In genomic region chr18:57850063-57850462, GRCh38 we compare ENCODE assay signal across 29 cellular contexts.
"Had no signal": no experiment of that assay in that cellular context is flagged by ENCODE, and none has a peak within 500 bp of the region (broad histone marks: within the 10 kb centered on the region; RNA-seq: fewer than 3 reads in every experiment).

No MANE protein-coding gene starts in this region.

- H3K4me3 ChIP-seq: stomach, suprapubic skin, testis, thoracic aorta, thyroid gland, tibial artery, tibial nerve, transverse colon, upper lobe of left lung, upper lobe of right lung, uterus, vagina had no signal

- H3K36me3 ChIP-seq: stomach, suprapubic skin, thoracic aorta, thyroid gland, tibial artery, tibial nerve, transverse colon, upper lobe of left lung, upper lobe of right lung, uterus, vagina had no signal

- FAIRE-seq: urothelium cell line had no signal

- H3K4me3 Mint-ChIP-seq: stimulated activated effector memory CD8-positive, alpha-beta T cell treated with anti-CD3 and anti-CD28 coated beads, Interleukin-12 subunit alpha, Interleukin-12 subunit beta, amount 100 ng/mL, for 72 hours; stimulated activated memory B cell treated with anti-CD40 and anti-IgM and Interleukin-4, amounts not matched to agents 10 μg/mL and 1 μg/mL and 100 μg/mL, for 72 hours; stimulated activated naive B cell treated with anti-CD40 and anti-IgM and Interleukin-4, amounts not matched to agents 10 μg/mL and 1 μg/mL and 100 μg/mL, for 72 hours; stimulated activated naive CD8-positive, alpha-beta T cell treated with anti-CD3 and anti-CD28 coated beads, Interleukin-15, amount 100 ng/mL, for 72 hours; stimulated activated naive CD8-positive, alpha-beta T cell treated with anti-CD3 and anti-CD28 coated beads, Interleukin-15, Interleukin-2, amounts not matched to agents 100 ng/mL and 50 ng/mL, for 24 hours; type B pancreatic cell had no signal

- H3K27me3 ChIP-seq: stomach, suprapubic skin, testis, thyroid gland, tibial artery, tibial nerve, transverse colon, upper lobe of left lung, upper lobe of right lung, uterus, vagina had no signal

- H3K4me1 Mint-ChIP-seq: stimulated activated effector memory CD8-positive, alpha-beta T cell treated with anti-CD3 and anti-CD28 coated beads, Interleukin-12 subunit alpha, Interleukin-12 subunit beta, amount 100 ng/mL, for 72 hours; stimulated activated naive CD8-positive, alpha-beta T cell treated with anti-CD3 and anti-CD28 coated beads, Interleukin-15, amount 100 ng/mL, for 72 hours had no signal

- H3K36me3 Mint-ChIP-seq: stimulated activated effector memory CD8-positive, alpha-beta T cell treated with anti-CD3 and anti-CD28 coated beads, Interleukin-12 subunit alpha, Interleukin-12 subunit beta, amount 100 ng/mL, for 72 hours; stimulated activated memory B cell treated with anti-CD40 and anti-IgM and Interleukin-4, amounts not matched to agents 10 μg/mL and 1 μg/mL and 100 μg/mL, for 72 hours; type B pancreatic cell had no signal

- H3K27me3 Mint-ChIP-seq: stimulated activated memory B cell treated with anti-CD40 and anti-IgM and Interleukin-4, amounts not matched to agents 10 μg/mL and 1 μg/mL and 100 μg/mL, for 72 hours; type B pancreatic cell had no signal

- H3K4me1 ChIP-seq: suprapubic skin, testis, thyroid gland, tibial nerve, upper lobe of left lung, upper lobe of right lung, uterus, vagina had no signal

- H3K9me3 ChIP-seq: suprapubic skin, testis, thoracic aorta, thyroid gland, tibial artery, transverse colon, upper lobe of left lung, upper lobe of right lung, uterus, vagina had no signal

- DNase-seq: stimulated activated CD4-positive, alpha-beta T cell treated with anti-CD3 and anti-CD28 coated beads, Interleukin-2, amount 100 ng/mL, for 48 hours; stimulated activated CD4-positive, alpha-beta T cell treated with anti-CD3 and anti-CD28 coated beads, Interleukin-4, amount 100 ng/mL, for 1 hour; stimulated activated CD4-positive, alpha-beta T cell treated with anti-CD3 and anti-CD28 coated beads, Interleukin-4, amount 100 ng/mL, for 24 hours; stimulated activated CD4-positive, alpha-beta T cell treated with anti-CD3 and anti-CD28 coated beads, Interleukin-4, amount 100 ng/mL, for 4 hours; stimulated activated CD8-positive, alpha-beta memory T cell treated with anti-CD3 and anti-CD28 coated beads, Interleukin-4, amount 100 ng/mL, for 48 hours; stimulated activated naive B cell treated with anti-CD40 and anti-IgM and Interleukin-4, amounts not matched to agents 10 μg/mL and 1 μg/mL and 100 μg/mL, for 72 hours; stimulated activated naive CD4-positive, alpha-beta T cell; stimulated activated naive CD4-positive, alpha-beta T cell treated with Interleukin-2 at 50 U/mL for 16 hours; stimulated activated naive CD8-positive, alpha-beta T cell treated with anti-CD3 and anti-CD28 coated beads, Interleukin-15, amount 100 ng/mL, for 72 hours; stimulated activated naive CD8-positive, alpha-beta T cell treated with anti-CD3 and anti-CD28 coated beads, Interleukin-15, Interleukin-2, amounts not matched to agents 100 U/mL and 50 U/mL, for 24 hours; stomach; substantia nigra; testis; thyroid gland; tibial artery; transverse colon; trophoblast cell; upper lobe of left lung; upper lobe of right lung; uterus had no signal

- H3K27ac Mint-ChIP-seq: stimulated activated effector memory CD8-positive, alpha-beta T cell treated with anti-CD3 and anti-CD28 coated beads, Interleukin-12 subunit alpha, Interleukin-12 subunit beta, amount 100 ng/mL, for 72 hours; stimulated activated memory B cell treated with anti-CD40 and anti-IgM and Interleukin-4, amounts not matched to agents 10 μg/mL and 1 μg/mL and 100 μg/mL, for 72 hours; stimulated activated naive B cell treated with anti-CD40 and anti-IgM and Interleukin-4, amounts not matched to agents 10 μg/mL and 1 μg/mL and 100 μg/mL, for 72 hours; stimulated activated naive CD8-positive, alpha-beta T cell treated with anti-CD3 and anti-CD28 coated beads, Interleukin-15, amount 100 ng/mL, for 72 hours; stimulated activated naive CD8-positive, alpha-beta T cell treated with anti-CD3 and anti-CD28 coated beads, Interleukin-15, Interleukin-2, amounts not matched to agents 100 ng/mL and 50 ng/mL, for 24 hours; type B pancreatic cell had no signal

- H3K27ac ChIP-seq: stomach, suprapubic skin, testis, thoracic aorta, thyroid gland, tibial artery, tibial nerve, transverse colon, upper lobe of left lung, upper lobe of right lung, uterus, vagina had no signal

- ATAC-seq: stimulated activated effector memory CD8-positive, alpha-beta T cell treated with anti-CD3 and anti-CD28 coated beads, Interleukin-12 subunit alpha, Interleukin-12 subunit beta, amount 100 ng/mL, for 72 hours; stimulated activated memory B cell treated with anti-CD40 and anti-IgM and Interleukin-4, amounts not matched to agents 10 μg/mL and 1 μg/mL and 100 μg/mL, for 72 hours; stimulated activated naive B cell treated with anti-CD40 and anti-IgM and Interleukin-4, amounts not matched to agents 10 μg/mL and 1 μg/mL and 100 μg/mL, for 72 hours; stimulated activated naive CD8-positive, alpha-beta T cell treated with anti-CD3 and anti-CD28 coated beads, Interleukin-15, amount 100 ng/mL, for 72 hours; stimulated activated naive CD8-positive, alpha-beta T cell treated with anti-CD3 and anti-CD28 coated beads, Interleukin-15, Interleukin-2, amounts not matched to agents 100 U/mL and 50 U/mL, for 24 hours; upper lobe of right lung had no signal

- H3K9me3 Mint-ChIP-seq: stimulated activated effector memory CD8-positive, alpha-beta T cell treated with anti-CD3 and anti-CD28 coated beads, Interleukin-12 subunit alpha, Interleukin-12 subunit beta, amount 100 ng/mL, for 72 hours; stimulated activated memory B cell treated with anti-CD40 and anti-IgM and Interleukin-4, amounts not matched to agents 10 μg/mL and 1 μg/mL and 100 μg/mL, for 72 hours; stimulated activated naive B cell treated with anti-CD40 and anti-IgM and Interleukin-4, amounts not matched to agents 10 μg/mL and 1 μg/mL and 100 μg/mL, for 72 hours; stimulated activated naive CD8-positive, alpha-beta T cell treated with anti-CD3 and anti-CD28 coated beads, Interleukin-15, amount 100 ng/mL, for 72 hours; type B pancreatic cell had no signal
